Comparison of ENCODE assay signal across 20 cellular contexts in genomic region chr3:54567949-54568348, GRCh38.
DNase-seq lines count a peak whose midpoint lies in the region; ATAC-seq and TF ChIP-seq lines count a peak whose summit lies in the region.
"Had no signal": no experiment of that assay in that cellular context is flagged by ENCODE, and none has a peak within 500 bp of the region (broad histone marks: within the 10 kb centered on the region; RNA-seq: fewer than 3 reads in every experiment).

No MANE protein-coding gene starts in this region.

- ATAC-seq in Right ventricle myocardium inferior (peak; percentile 70), left ventricle myocardium superior (no peak), body of pancreas (peak; percentile 50), sciatic nerve (peak; percentile 93)
- no peak for ATAC-seq in activated CD8-positive, alpha-beta memory T cell treated with anti-CD3 and anti-CD28 coated beads, Interleukin-2, amount 10 ng/mL, durations not matched to agents 7 days and 5 days
- ATAC-seq: CD8-positive, alpha-beta T cell; GM12878 had no signal

- no peaks in the 10 kb centered on the region for H3K27me3 Mint-ChIP-seq in activated CD8-positive, alpha-beta memory T cell treated with anti-CD3 and anti-CD28 coated beads, Interleukin-2, amount 10 ng/mL, durations not matched to agents 7 days and 5 days
- H3K27me3 Mint-ChIP-seq: CD4-positive, CD25-positive, alpha-beta regulatory T cell had no signal

- no peak overlapping the region for H3K27ac Mint-ChIP-seq in activated CD8-positive, alpha-beta memory T cell treated with anti-CD3 and anti-CD28 coated beads, Interleukin-2, amount 10 ng/mL, durations not matched to agents 7 days and 5 days
- H3K27ac Mint-ChIP-seq: B cell; CD4-positive, CD25-positive, alpha-beta regulatory T cell; CD8-positive, alpha-beta T cell had no signal

- H3K27me3 ChIP-seq in body of pancreas (no peaks in the 10 kb centered on the region), Peyer's patch (no peaks in the 10 kb centered on the region)
- H3K27me3 ChIP-seq: BLaER1 had no signal

- no peaks in the 10 kb centered on the region for H3K9me3 ChIP-seq in body of pancreas
- H3K9me3 ChIP-seq in Peyer's patch: no peaks in the 10 kb centered on the region
- H3K9me3 ChIP-seq: BLaER1, Caco-2 had no signal

- peaks cover 2% of the 10 kb centered on the region for H3K9me3 Mint-ChIP-seq in activated CD8-positive, alpha-beta memory T cell treated with anti-CD3 and anti-CD28 coated beads, Interleukin-2, amount 10 ng/mL, durations not matched to agents 7 days and 5 days (ENCODE audit: low read depth)
- H3K9me3 Mint-ChIP-seq: CD8-positive, alpha-beta T cell had no signal

- no peak overlapping the region for H3K4me3 Mint-ChIP-seq in activated CD8-positive, alpha-beta memory T cell treated with anti-CD3 and anti-CD28 coated beads, Interleukin-2, amount 10 ng/mL, durations not matched to agents 7 days and 5 days
- H3K4me3 Mint-ChIP-seq: B cell; CD4-positive, CD25-positive, alpha-beta regulatory T cell; CD8-positive, alpha-beta T cell had no signal

- H3K27ac ChIP-seq in body of pancreas: no peak overlapping the region
- no peak overlapping the region for H3K27ac ChIP-seq in Peyer's patch
- H3K27ac ChIP-seq: 22Rv1, BLaER1, C4-2B, GM23248 had no signal

- intact Hi-C loops in Right ventricle myocardium inferior (cut with DNase I) (no loop called here), left ventricle myocardium superior (cut with micrococcal nuclease) (no loop called here), body of pancreas (cut with DNase I) (no loop called here), sciatic nerve (cut with DNase I) (no loop called here)

- no peak for DNase-seq in Right ventricle myocardium inferior (ENCODE audit: missing footprints)
- DNase-seq in left ventricle myocardium superior: no peak
- no peak for DNase-seq in body of pancreas
- DNase-seq in sciatic nerve (ENCODE audit: low spot score): no peak
- no peak for DNase-seq in activated CD8-positive, alpha-beta memory T cell treated with anti-CD3 and anti-CD28 coated beads, Interleukin-2, amount 10 ng/mL, durations not matched to agents 7 days and 5 days
- DNase-seq in Peyer's patch: no peak
- DNase-seq: Caco-2; CD4-positive, CD25-positive, alpha-beta regulatory T cell; CD8-positive, alpha-beta T cell; DMS153; DND-41; GDM1; GM23248; H7; HCEC 1CT had no signal

- no peaks in the 10 kb centered on the region for H3K36me3 ChIP-seq in body of pancreas (replicated peaks in 1 of 2; ENCODE audit: insufficient read depth in 1 of 2, low read depth in 2 of 2)
- H3K36me3 ChIP-seq in Peyer's patch: no peaks in the 10 kb centered on the region
- H3K36me3 ChIP-seq: BLaER1 had no signal

- CTCF ChIA-PET in activated CD8-positive, alpha-beta memory T cell treated with anti-CD3 and anti-CD28 coated beads, Interleukin-2, amount 10 ng/mL, durations not matched to agents 7 days and 5 days (lab: Charles Lee): no interaction called here

- WGBS in body of pancreas, 2 donors: 49 to 56% methylated on average over 3 of the region's 3 CpGs

- H3K4me1 ChIP-seq in body of pancreas (no peaks in the 10 kb centered on the region), Peyer's patch (no peaks in the 10 kb centered on the region)
- H3K4me1 ChIP-seq: BLaER1, Caco-2 had no signal

- TF ChIP-seq POLR2A in body of pancreas (IDR thresholded peaks at IDR 0.05) (no peak), Peyer's patch (IDR thresholded peaks at IDR 0.05) (no peak)

- H3K4me1 Mint-ChIP-seq in activated CD8-positive, alpha-beta memory T cell treated with anti-CD3 and anti-CD28 coated beads, Interleukin-2, amount 10 ng/mL, durations not matched to agents 7 days and 5 days: no peaks in the 10 kb centered on the region
- H3K4me1 Mint-ChIP-seq: B cell; CD4-positive, CD25-positive, alpha-beta regulatory T cell had no signal

- TF ChIP-seq CTCF in body of pancreas (IDR thresholded peaks at IDR 0.05) (no peak), Peyer's patch (IDR thresholded peaks at IDR 0.05) (no peak)

- no peaks in the 10 kb centered on the region for H3K36me3 Mint-ChIP-seq in activated CD8-positive, alpha-beta memory T cell treated with anti-CD3 and anti-CD28 coated beads, Interleukin-2, amount 10 ng/mL, durations not matched to agents 7 days and 5 days
- H3K36me3 Mint-ChIP-seq: CD4-positive, CD25-positive, alpha-beta regulatory T cell; CD8-positive, alpha-beta T cell had no signal

- no peak overlapping the region for H3K4me3 ChIP-seq in body of pancreas
- no peak overlapping the region for H3K4me3 ChIP-seq in Peyer's patch
- H3K4me3 ChIP-seq: BLaER1, GM12878, GM23248 had no signal

Comparison
In these comparisons a context has a peak if more than half of its experiments do, and no peak if none do; other contexts are left out.
1. ATAC-seq: peak in Right ventricle myocardium inferior (single experiment), body of pancreas (single experiment) and sciatic nerve (single experiment); none in left ventricle myocardium superior (single experiment) and activated CD8-positive, alpha-beta memory T cell treated with anti-CD3 and anti-CD28 coated beads, Interleukin-2, amount 10 ng/mL, durations not matched to agents 7 days and 5 days (single experiment).